In genomic region chr16:88118376-88118775, GRCh38 we compare ENCODE assay signal across 23 cellular contexts.
DNase-seq lines count a peak whose midpoint lies in the region; ATAC-seq, FAIRE-seq and TF ChIP-seq lines count a peak whose summit lies in the region.
"Had no signal": no experiment of that assay in that cellular context is flagged by ENCODE, and none has a peak within 500 bp of the region (broad histone marks: within the 10 kb centered on the region; RNA-seq: fewer than 3 reads in every experiment).

No MANE protein-coding gene starts in this region.

- TF ChIP-seq RAD21 in A549 (conservative IDR thresholded peaks at IDR 0.05 in 1 of 2, IDR thresholded peaks at IDR 0.05 in 1 of 2): no peak

- POLR2A ChIA-PET in A549 (lab: Yijun Ruan, JAX): no interaction called here

- WGBS in A549 (ENCODE audit: missing lambda C conversion rate): 52% methylated on average over 13 of the region's 13 CpGs

- intact Hi-C loops in activated T-helper 2 cell treated with anti-CD3 and anti-CD28 coated beads, Interferon-gamma antibody, Interleukin-2, Interleukin-4, amounts not matched to agents 10 μg/mL and 5 μg/mL and 100 μg/mL, durations not matched to agents 14 hours and 24 hours and 36 hours (cut with micrococcal nuclease): no loop called here

- TF ChIP-seq CTCF in A549 (IDR thresholded peaks at IDR 0.05) (no peak), HFFc6 (IDR thresholded peaks at IDR 0.05) (no peak), brain microvascular endothelial cell (IDR thresholded peaks at IDR 0.05; ENCODE audit: low read depth, low read length, missing control alignments) (no peak), nephron progenitor cell (IDR thresholded peaks at IDR 0.05) (no peak)

- no peaks in the 10 kb centered on the region for H3K9me3 Mint-ChIP-seq in HFFc6
- H3K9me3 Mint-ChIP-seq in nephron progenitor cell: no peaks in the 10 kb centered on the region
- no peaks in the 10 kb centered on the region for H3K9me3 Mint-ChIP-seq in activated T-helper 2 cell treated with anti-CD3 and anti-CD28 coated beads, Interferon-gamma antibody, Interleukin-2, Interleukin-4, amounts not matched to agents 10 μg/mL and 5 μg/mL and 100 μg/mL, durations not matched to agents 14 hours and 24 hours and 36 hours
- H3K9me3 Mint-ChIP-seq: T-helper 1 cell treated with Interleukin-12 subunit alpha and Interleukin-12 subunit beta and Interleukin-4 antibody, amounts not matched to agents 30 μg/mL and 1 μg/mL, for 36 hours had no signal

- TF ChIP-seq POLR2A in A549 (IDR thresholded peaks at IDR 0.05; ENCODE audit: low read length): no peak

- H3K27me3 Mint-ChIP-seq in HFFc6 (ENCODE audit: insufficient read depth): peaks cover 21% of the 10 kb centered on the region
- peaks cover 31% of the 10 kb centered on the region for H3K27me3 Mint-ChIP-seq in nephron progenitor cell (ENCODE audit: low read depth, poor library complexity)
- H3K27me3 Mint-ChIP-seq in activated T-helper 2 cell treated with anti-CD3 and anti-CD28 coated beads, Interferon-gamma antibody, Interleukin-2, Interleukin-4, amounts not matched to agents 10 μg/mL and 5 μg/mL and 100 μg/mL, durations not matched to agents 14 hours and 24 hours and 36 hours (ENCODE audit: low read depth): peaks cover 2% of the 10 kb centered on the region
- H3K27me3 Mint-ChIP-seq: CD4-positive, CD25-positive, alpha-beta regulatory T cell had no signal

- H3K4me1 ChIP-seq in A549: peaks cover 18% of the 10 kb centered on the region

- H3K36me3 Mint-ChIP-seq in HFFc6 (ENCODE audit: low read depth) (no peaks in the 10 kb centered on the region), nephron progenitor cell (ENCODE audit: low read depth) (no peaks in the 10 kb centered on the region)
- no peaks in the 10 kb centered on the region for H3K36me3 Mint-ChIP-seq in activated T-helper 2 cell treated with anti-CD3 and anti-CD28 coated beads, Interferon-gamma antibody, Interleukin-2, Interleukin-4, amounts not matched to agents 10 μg/mL and 5 μg/mL and 100 μg/mL, durations not matched to agents 14 hours and 24 hours and 36 hours (ENCODE audit: low read depth)
- H3K36me3 Mint-ChIP-seq: CD4-positive, CD25-positive, alpha-beta regulatory T cell; naive B cell had no signal

- no peak for TF ChIP-seq EP300 in A549 (IDR thresholded peaks at IDR 0.05)

- H3K4me2 ChIP-seq in A549: peak overlapping the region; percentile 75

- H3K27ac Mint-ChIP-seq in HFFc6: peak overlapping the region; percentile 88
- H3K27ac Mint-ChIP-seq in nephron progenitor cell: no peak overlapping the region
- no peak overlapping the region for H3K27ac Mint-ChIP-seq in activated T-helper 2 cell treated with anti-CD3 and anti-CD28 coated beads, Interferon-gamma antibody, Interleukin-2, Interleukin-4, amounts not matched to agents 10 μg/mL and 5 μg/mL and 100 μg/mL, durations not matched to agents 14 hours and 24 hours and 36 hours
- H3K27ac Mint-ChIP-seq: CD4-positive, CD25-positive, alpha-beta regulatory T cell; T-helper 1 cell treated with Interleukin-12 subunit alpha and Interleukin-12 subunit beta and Interleukin-4 antibody, amounts not matched to agents 30 μg/mL and 1 μg/mL, for 36 hours had no signal

- no peak for DNase-seq in A549 (ENCODE audit: low read depth in 1 of 2, low spot score in 1 of 2)
- DNase-seq in HFFc6: no peak
- peak; percentile 4 for DNase-seq in brain microvascular endothelial cell
- no peak for DNase-seq in nephron progenitor cell
- DNase-seq in NCI-H1694 (lab: John Stamatoyannopoulos, UW): no peak
- DNase-seq in activated T-helper 2 cell treated with anti-CD3 and anti-CD28 coated beads, Interferon-gamma antibody, Interleukin-2, Interleukin-4, amounts not matched to agents 10 μg/mL and 5 μg/mL and 100 μg/mL, durations not matched to agents 14 hours and 24 hours and 36 hours (ENCODE audit: low spot score): no peak
- DNase-seq in amniotic stem cell (lab: John Stamatoyannopoulos, UW): no peak
- no peak for DNase-seq in activated gamma-delta T cell treated with Interleukin-2 at 50 U/mL for 16 hours
- DNase-seq: activated CD8-positive, alpha-beta memory T cell treated with anti-CD3 and anti-CD28 coated beads, Interleukin-2, amount 50 U/mL, for 48 hours; activated effector memory CD4-positive, alpha-beta T cell treated with anti-CD3 and anti-CD28 coated beads, Interleukin-2, amount 50 U/mL, for 16 hours; CD4-positive, CD25-positive, alpha-beta regulatory T cell; DMS153; effector memory CD4-positive, alpha-beta T cell; Karpas-422; naive B cell; NCI-H1092 treated with DMSO at 0.1 percent for 48 hours; NCI-H510A treated with DMSO at 0.1 percent for 48 hours; stimulated activated CD4-positive, alpha-beta T cell treated with anti-CD3 and anti-CD28 coated beads, Interleukin-2, amount 100 ng/mL, for 24 hours; stimulated activated naive CD8-positive, alpha-beta T cell treated with anti-CD3 and anti-CD28 coated beads, Interleukin-15, Interleukin-2, amounts not matched to agents 100 U/mL and 50 U/mL, for 24 hours had no signal

- no peaks in the 10 kb centered on the region for H3K27me3 ChIP-seq in brain microvascular endothelial cell (replicated peaks)

- peak; percentile 17 to 48 for ATAC-seq in A549
- ATAC-seq: GM12878; stimulated activated naive CD8-positive, alpha-beta T cell treated with anti-CD3 and anti-CD28 coated beads, Interleukin-15, Interleukin-2, amounts not matched to agents 100 U/mL and 50 U/mL, for 24 hours had no signal

- in situ Hi-C loops in brain microvascular endothelial cell (cut with HindIII; ENCODE audit: low pct_ligation_motif_present, low sequenced_read_pairs): no loop called here

- H3K4me1 Mint-ChIP-seq in HFFc6 (ENCODE audit: low read depth) (peaks cover 17% of the 10 kb centered on the region), nephron progenitor cell (peaks cover 37% of the 10 kb centered on the region)
- no peaks in the 10 kb centered on the region for H3K4me1 Mint-ChIP-seq in activated T-helper 2 cell treated with anti-CD3 and anti-CD28 coated beads, Interferon-gamma antibody, Interleukin-2, Interleukin-4, amounts not matched to agents 10 μg/mL and 5 μg/mL and 100 μg/mL, durations not matched to agents 14 hours and 24 hours and 36 hours (ENCODE audit: low read depth)
- H3K4me1 Mint-ChIP-seq: CD4-positive, CD25-positive, alpha-beta regulatory T cell had no signal

- peak overlapping the region; percentile 56 to 85 for H3K27ac ChIP-seq in A549
- H3K27ac ChIP-seq in brain microvascular endothelial cell: peak overlapping the region; percentile 87
- H3K27ac ChIP-seq: VCaP had no signal

- FAIRE-seq in A549 (lab: Jason Lieb, UNC): no peak
- FAIRE-seq: GM12878 had no signal

- H3K36me3 ChIP-seq in brain microvascular endothelial cell (replicated peaks): no peaks in the 10 kb centered on the region

- H3K4me3 Mint-ChIP-seq in HFFc6 (peak overlapping the region; percentile 48; the same call in 1 of the 2 replicates), nephron progenitor cell (peak overlapping the region; percentile 66)
- H3K4me3 Mint-ChIP-seq in activated T-helper 2 cell treated with anti-CD3 and anti-CD28 coated beads, Interferon-gamma antibody, Interleukin-2, Interleukin-4, amounts not matched to agents 10 μg/mL and 5 μg/mL and 100 μg/mL, durations not matched to agents 14 hours and 24 hours and 36 hours (ENCODE audit: low read depth): no peak overlapping the region
- H3K4me3 Mint-ChIP-seq: CD4-positive, CD25-positive, alpha-beta regulatory T cell; naive B cell; T-helper 1 cell treated with Interleukin-12 subunit alpha and Interleukin-12 subunit beta and Interleukin-4 antibody, amounts not matched to agents 30 μg/mL and 1 μg/mL, for 36 hours had no signal

- no peaks in the 10 kb centered on the region for H3K9me3 ChIP-seq in A549

- CTCF ChIA-PET in A549 (lab: Yijun Ruan, JAX): no interaction called here

- H3K4me3 ChIP-seq in A549 (no peak overlapping the region), brain microvascular endothelial cell (ENCODE audit: low read depth, low read length) (no peak overlapping the region)
- H3K4me3 ChIP-seq: GM12878, lung had no signal

TF ChIP-seq in A549, 52 proteins besides CTCF, POLR2A, EP300 and RAD21:
- TF ChIP-seq USF2 (IDR thresholded peaks at IDR 0.05): no peak
- TF ChIP-seq RARB (CRISPR knock-in tag; IDR thresholded peaks at IDR 0.05): no peak
- TF ChIP-seq NPAS2 (CRISPR knock-in tag; IDR thresholded peaks at IDR 0.05; ENCODE audit: borderline replicate concordance): no peak
- TF ChIP-seq TP53 (CRISPR knock-in tag; IDR thresholded peaks at IDR 0.05): no peak
- no peak for TF ChIP-seq HEYL (CRISPR knock-in tag; IDR thresholded peaks at IDR 0.05)
- no peak for TF ChIP-seq ZNF302 (CRISPR knock-in tag; IDR thresholded peaks at IDR 0.05)
- no peak for TF ChIP-seq EHF (CRISPR knock-in tag; IDR thresholded peaks at IDR 0.05)
- TF ChIP-seq SREBF2 (IDR thresholded peaks at IDR 0.05): no peak
- no peak for TF ChIP-seq EHMT2 (IDR thresholded peaks at IDR 0.05; ENCODE audit: low read depth)
- no peak for TF ChIP-seq NR3C1 (IDR thresholded peaks at IDR 0.05)
- no peak for TF ChIP-seq FOSB (CRISPR knock-in tag; IDR thresholded peaks at IDR 0.05)
- TF ChIP-seq NFE2L2 (conservative IDR thresholded peaks at IDR 0.05; ENCODE audit: low read length): no peak
- TF ChIP-seq MAFK (IDR thresholded peaks at IDR 0.05; ENCODE audit: partially characterized antibody): no peak
- TF ChIP-seq SMC3 (IDR thresholded peaks at IDR 0.05): no peak
- TF ChIP-seq GATA3 (IDR thresholded peaks at IDR 0.05; ENCODE audit: borderline replicate concordance): no peak
- no peak for TF ChIP-seq HOXB13 (CRISPR knock-in tag; IDR thresholded peaks at IDR 0.05; ENCODE audit: low read depth)
